24 cellular contexts compared by ENCODE assay signal in genomic region chr2:209239585-209239938, GRCh38.
"Had no signal": no experiment of that assay in that cellular context is flagged by ENCODE, and none has a peak within 500 bp of the region (broad histone marks: within the 10 kb centered on the region; RNA-seq: fewer than 3 reads in every experiment).

No MANE protein-coding gene starts in this region.

- H3K4me1 ChIP-seq: neural progenitor cell, prostate gland, right lobe of liver, sigmoid colon, stomach, suprapubic skin, testis, tibial artery, transverse colon, upper lobe of right lung, uterus had no signal

- H3K27me3 ChIP-seq: neural progenitor cell, ovary, right lobe of liver, sigmoid colon, stomach, suprapubic skin, testis, tibial artery, transverse colon, upper lobe of right lung, uterus had no signal

- ATAC-seq: naive thymus-derived CD4-positive, alpha-beta T cell; natural killer cell; right cardiac atrium; right lobe of liver; stimulated activated effector memory CD8-positive, alpha-beta T cell treated with anti-CD3 and anti-CD28 coated beads, Interleukin-12 subunit alpha, Interleukin-12 subunit beta, amount 100 ng/mL, for 72 hours; stimulated activated naive B cell treated with anti-CD40 and anti-IgM and Interleukin-4, amounts not matched to agents 10 μg/mL and 1 μg/mL and 100 μg/mL, for 72 hours; upper lobe of right lung had no signal

- H3K27ac ChIP-seq: neural progenitor cell, ovary, prostate gland, right lobe of liver, sigmoid colon, stomach, suprapubic skin, testis, tibial artery, transverse colon, upper lobe of right lung, uterus had no signal

- FAIRE-seq: small intestine had no signal

- H3K36me3 ChIP-seq: neural progenitor cell, ovary, prostate gland, right lobe of liver, sigmoid colon, stomach, suprapubic skin, tibial artery, transverse colon, upper lobe of right lung, uterus had no signal

- DNase-seq: naive thymus-derived CD4-positive, alpha-beta T cell; natural killer cell; occipital lobe; ovary; right cardiac atrium; right lobe of liver; sigmoid colon; small intestine; stimulated activated CD4-positive, alpha-beta T cell treated with anti-CD3 and anti-CD28 coated beads, Interleukin-15, amount 100 ng/mL, for 24 hours; stimulated activated CD4-positive, alpha-beta T cell treated with anti-CD3 and anti-CD28 coated beads, Interleukin-2, amount 100 ng/mL, for 24 hours; stimulated activated CD4-positive, alpha-beta T cell treated with anti-CD3 and anti-CD28 coated beads, Interleukin-2, amount 100 ng/mL, for 48 hours; stimulated activated CD4-positive, alpha-beta T cell treated with anti-CD3 and anti-CD28 coated beads, Interleukin-4, amount 100 ng/mL, for 24 hours; stimulated activated naive B cell treated with anti-CD40 and anti-IgM and Interleukin-4, amounts not matched to agents 10 μg/mL and 1 μg/mL and 100 μg/mL, for 72 hours; stimulated activated naive CD4-positive, alpha-beta T cell treated with Interleukin-2 at 50 U/mL for 16 hours; stomach; testis; tibial artery; transverse colon; upper lobe of right lung; uterus had no signal

- H3K9me3 ChIP-seq: ovary, prostate gland, right lobe of liver, suprapubic skin, testis, transverse colon, upper lobe of right lung, uterus had no signal

- H3K4me3 ChIP-seq: neural progenitor cell, ovary, prostate gland, right lobe of liver, sigmoid colon, stomach, suprapubic skin, testis, tibial artery, transverse colon, upper lobe of right lung, uterus had no signal
